ENCODE assay signal across 11 cellular contexts in genomic region chr22:25388866-25389540, GRCh38.
DNase-seq lines count a peak whose midpoint lies in the region; ATAC-seq and TF ChIP-seq lines count a peak whose summit lies in the region.
"Had no signal": no experiment of that assay in that cellular context is flagged by ENCODE, and none has a peak within 500 bp of the region (broad histone marks: within the 10 kb centered on the region; RNA-seq: fewer than 3 reads in every experiment).

No MANE protein-coding gene starts in this region.

- no peaks in the 10 kb centered on the region for H3K9me3 Mint-ChIP-seq in activated naive CD8-positive, alpha-beta T cell (ENCODE audit: low read depth)
- H3K9me3 Mint-ChIP-seq in activated naive CD8-positive, alpha-beta T cell treated with anti-CD3 and anti-CD28 coated beads for 36 hours, result no peaks in the 10 kb centered on the region

- no peak overlapping the region for H3K27ac Mint-ChIP-seq in activated naive CD8-positive, alpha-beta T cell
- H3K27ac Mint-ChIP-seq in activated naive CD8-positive, alpha-beta T cell treated with anti-CD3 and anti-CD28 coated beads for 36 hours, result no peak overlapping the region

- peaks cover 3 to 51% of the 10 kb centered on the region in 2 donors for H3K4me1 ChIP-seq in left lung

- H3K4me3 ChIP-seq in left lung, result no peak overlapping the region
- H3K4me3 ChIP-seq: heart right ventricle had no signal

- H3K36me3 ChIP-seq in left lung, result peaks cover 0 to 5% of the 10 kb centered on the region in 2 donors
- H3K36me3 ChIP-seq: heart right ventricle had no signal

- ATAC-seq in left lung (peak; percentile 23), GM18907 (IDR thresholded peaks at IDR 0.05; ENCODE audit: unreplicated experiment) (no peak), HG03432 (IDR thresholded peaks at IDR 0.05; ENCODE audit: unreplicated experiment) (no peak)
- ATAC-seq: heart right ventricle had no signal

- DNase-seq in activated naive CD8-positive, alpha-beta T cell treated with anti-CD3 and anti-CD28 coated beads for 36 hours, result no peak
- DNase-seq in UCSD-AML1 (lab: John Stamatoyannopoulos, UW; ENCODE audit: unreplicated experiment), result peak; percentile 73
- peak in 1 of 2 donors; percentile 68 for DNase-seq in left lung
- no peak for DNase-seq in NK-92 treated with Interleukin-12 subunit alpha and Interleukin-12 subunit beta, amount 100 ng/mL, for 24 hours (lab: John Stamatoyannopoulos, UW)
- DNase-seq in COLO668 (lab: John Stamatoyannopoulos, UW; ENCODE audit: unreplicated experiment), result no peak
- DNase-seq: amniotic stem cell; effector memory CD4-positive, alpha-beta T cell; heart right ventricle had no signal

- H3K36me3 Mint-ChIP-seq in activated naive CD8-positive, alpha-beta T cell, result no peaks in the 10 kb centered on the region
- no peaks in the 10 kb centered on the region for H3K36me3 Mint-ChIP-seq in activated naive CD8-positive, alpha-beta T cell treated with anti-CD3 and anti-CD28 coated beads for 36 hours

- intact Hi-C loops in left lung (cut with DNase I), result no loop called here

- no peaks in the 10 kb centered on the region for H3K27me3 ChIP-seq in left lung
- H3K27me3 ChIP-seq: heart right ventricle had no signal

- H3K4me3 Mint-ChIP-seq in activated naive CD8-positive, alpha-beta T cell, result peak overlapping the region; percentile 49
- no peak overlapping the region for H3K4me3 Mint-ChIP-seq in activated naive CD8-positive, alpha-beta T cell treated with anti-CD3 and anti-CD28 coated beads for 36 hours

- TF ChIP-seq CTCF in left lung (IDR thresholded peaks at IDR 0.05), result no peak

- peaks cover 59% of the 10 kb centered on the region for H3K4me1 Mint-ChIP-seq in activated naive CD8-positive, alpha-beta T cell (ENCODE audit: low read depth)
- peaks cover 46% of the 10 kb centered on the region for H3K4me1 Mint-ChIP-seq in activated naive CD8-positive, alpha-beta T cell treated with anti-CD3 and anti-CD28 coated beads for 36 hours

- no peaks in the 10 kb centered on the region for H3K9me3 ChIP-seq in left lung
- H3K9me3 ChIP-seq: heart right ventricle had no signal

- H3K27me3 Mint-ChIP-seq in activated naive CD8-positive, alpha-beta T cell, result no peaks in the 10 kb centered on the region
- no peaks in the 10 kb centered on the region for H3K27me3 Mint-ChIP-seq in activated naive CD8-positive, alpha-beta T cell treated with anti-CD3 and anti-CD28 coated beads for 36 hours

- no peak overlapping the region for H3K27ac ChIP-seq in left lung
- H3K27ac ChIP-seq: heart right ventricle had no signal
